16 cellular contexts compared by ENCODE assay signal in the genomic region with DNA sequence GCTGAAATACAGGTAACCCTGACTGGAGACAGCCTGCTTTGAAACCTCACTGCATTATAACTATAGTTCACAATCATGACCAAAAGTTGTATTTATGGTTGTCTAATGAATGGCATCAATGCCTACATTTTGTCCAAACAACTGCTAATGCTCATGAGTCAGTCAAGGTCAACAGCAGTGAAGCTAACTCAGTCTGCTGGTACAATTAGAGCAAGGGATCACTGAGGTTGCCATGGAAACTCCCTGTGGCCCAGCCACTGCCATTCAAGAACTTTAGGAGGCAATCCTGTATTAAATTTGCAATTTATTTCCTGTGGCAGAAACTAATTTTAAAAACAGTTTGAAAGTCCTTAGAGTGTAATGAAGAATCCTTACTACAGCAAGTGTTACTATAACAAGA.
A peak's percentile ranks its signal among the peaks of the same experiment; 100 is the strongest.
DNase-seq lines count a peak whose midpoint lies in the region; ATAC-seq and TF ChIP-seq lines count a peak whose summit lies in the region.
"Had no signal": no experiment of that assay in that cellular context is flagged by ENCODE, and none has a peak within 500 bp of the region (broad histone marks: within the 10 kb centered on the region; RNA-seq: fewer than 3 reads in every experiment).

No MANE protein-coding gene starts in this region.

- no peak overlapping the region for H3K4me3 ChIP-seq in BE2C (ENCODE audit: low read depth, low read length)
- no peak overlapping the region for H3K4me3 ChIP-seq in hepatocyte

- H3K4me1 Mint-ChIP-seq in HFFc6 (ENCODE audit: low read depth) = peaks cover 5% of the 10 kb centered on the region; the same call in 1 of the 2 replicates
- H3K4me1 Mint-ChIP-seq: CD8-positive, alpha-beta memory T cell had no signal

- no peaks in the 10 kb centered on the region for H3K79me2 ChIP-seq in hepatocyte

- no peak overlapping the region for H3K27ac Mint-ChIP-seq in HFFc6
- H3K27ac Mint-ChIP-seq: activated CD8-positive, alpha-beta T cell treated with anti-CD3 and anti-CD28 coated beads for 36 hours; activated naive CD8-positive, alpha-beta T cell; CD8-positive, alpha-beta memory T cell; T-helper 1 cell treated with Interleukin-12 subunit alpha and Interleukin-12 subunit beta and Interleukin-4 antibody, amounts not matched to agents 30 μg/mL and 1 μg/mL, for 36 hours had no signal

- ATAC-seq in HG03095 (IDR thresholded peaks at IDR 0.05; ENCODE audit: unreplicated experiment) = no peak
- ATAC-seq in GM18519 (IDR thresholded peaks at IDR 0.05; ENCODE audit: low FRiP score, unreplicated experiment) = no peak
- ATAC-seq: activated CD8-positive, alpha-beta T cell treated with anti-CD3 and anti-CD28 coated beads for 36 hours had no signal

- H3K9me3 ChIP-seq in BE2C (no peaks in the 10 kb centered on the region), hepatocyte (ENCODE audit: low read depth) (no peaks in the 10 kb centered on the region)

- H3K27me3 ChIP-seq in BE2C (no peaks in the 10 kb centered on the region), hepatocyte (no peaks in the 10 kb centered on the region)

- DNase-seq in BE2C (peak; percentile 18), HFFc6 (peak; percentile 42), amniotic epithelial cell (ENCODE audit: low read depth) (peak; percentile 78), hepatocyte (ENCODE audit: low spot score) (peak; percentile 48), NCI-H1092 (lab: John Stamatoyannopoulos, UW) (no peak)
- DNase-seq in activated CD8-positive, alpha-beta memory T cell treated with anti-CD3 and anti-CD28 coated beads for 24 hours = no peak
- DNase-seq: activated CD8-positive, alpha-beta T cell treated with anti-CD3 and anti-CD28 coated beads for 36 hours; CD8-positive, alpha-beta memory T cell; kidney; NK-92 treated with Interleukin-12 subunit alpha and Interleukin-12 subunit beta, amount 100 ng/mL, for 24 hours; stimulated activated CD4-positive, alpha-beta T cell treated with anti-CD3 and anti-CD28 coated beads, Interleukin-4, amount 100 ng/mL, for 24 hours had no signal

- H3K36me3 ChIP-seq in BE2C (no peaks in the 10 kb centered on the region), hepatocyte (replicated peaks; ENCODE audit: insufficient read depth, low read depth) (no peaks in the 10 kb centered on the region)

- no peaks in the 10 kb centered on the region for H3K9me3 Mint-ChIP-seq in HFFc6
- H3K9me3 Mint-ChIP-seq: activated CD8-positive, alpha-beta T cell treated with anti-CD3 and anti-CD28 coated beads for 36 hours; CD8-positive, alpha-beta memory T cell; T-helper 1 cell treated with Interleukin-12 subunit alpha and Interleukin-12 subunit beta and Interleukin-4 antibody, amounts not matched to agents 30 μg/mL and 1 μg/mL, for 36 hours had no signal

- no peaks in the 10 kb centered on the region for H4K20me1 ChIP-seq in hepatocyte (ENCODE audit: insufficient read depth, poor library complexity, severe bottlenecking)

- no peak overlapping the region for H2AFZ ChIP-seq in hepatocyte

- H3K27ac ChIP-seq in hepatocyte = no peak overlapping the region
- H3K27ac ChIP-seq: KMS-11 had no signal

- no peak overlapping the region for H3K4me2 ChIP-seq in hepatocyte
- H3K4me2 ChIP-seq: KMS-11 had no signal

- no peaks in the 10 kb centered on the region for H3K9me2 ChIP-seq in hepatocyte (replicated peaks; ENCODE audit: insufficient read depth)

- no peaks in the 10 kb centered on the region; the same call in 1 of the 2 replicates for H3K27me3 Mint-ChIP-seq in HFFc6 (ENCODE audit: insufficient read depth)
- H3K27me3 Mint-ChIP-seq: activated CD8-positive, alpha-beta T cell treated with anti-CD3 and anti-CD28 coated beads for 36 hours; activated naive CD8-positive, alpha-beta T cell; CD8-positive, alpha-beta memory T cell had no signal

- no peak for TF ChIP-seq CTCF in BE2C (IDR thresholded peaks at IDR 0.05; ENCODE audit: low read depth, low read length)
- TF ChIP-seq CTCF in HFFc6 (IDR thresholded peaks at IDR 0.05) = no peak
- no peak for TF ChIP-seq CTCF in hepatocyte (IDR thresholded peaks at IDR 0.05; ENCODE audit: poor library complexity)

- H3K4me1 ChIP-seq in BE2C (0 out of 2 replicates have a peak, but pooled peaks cover 5% of the 10 kb centered on the region), hepatocyte (ENCODE audit: insufficient read depth) (no peaks in the 10 kb centered on the region)

- no peak overlapping the region for H3K4me3 Mint-ChIP-seq in HFFc6
- H3K4me3 Mint-ChIP-seq: activated CD8-positive, alpha-beta T cell treated with anti-CD3 and anti-CD28 coated beads for 36 hours; activated naive CD8-positive, alpha-beta T cell; CD8-positive, alpha-beta memory T cell; T-helper 1 cell treated with Interleukin-12 subunit alpha and Interleukin-12 subunit beta and Interleukin-4 antibody, amounts not matched to agents 30 μg/mL and 1 μg/mL, for 36 hours had no signal

- no peaks in the 10 kb centered on the region; the same call in 1 of the 2 replicates for H3K36me3 Mint-ChIP-seq in HFFc6 (ENCODE audit: low read depth)

Comparison
In these comparisons a context has a peak if more than half of its experiments do, and no peak if none do; other contexts are left out.
1. DNase-seq: peak in BE2C (single experiment), HFFc6 (single experiment), amniotic epithelial cell (single experiment) and hepatocyte (single experiment); none in activated CD8-positive, alpha-beta memory T cell treated with anti-CD3 and anti-CD28 coated beads for 24 hours (single experiment) and NCI-H1092 (single experiment).